Comparison of ENCODE assay signal across 8 cellular contexts in the genomic region with DNA sequence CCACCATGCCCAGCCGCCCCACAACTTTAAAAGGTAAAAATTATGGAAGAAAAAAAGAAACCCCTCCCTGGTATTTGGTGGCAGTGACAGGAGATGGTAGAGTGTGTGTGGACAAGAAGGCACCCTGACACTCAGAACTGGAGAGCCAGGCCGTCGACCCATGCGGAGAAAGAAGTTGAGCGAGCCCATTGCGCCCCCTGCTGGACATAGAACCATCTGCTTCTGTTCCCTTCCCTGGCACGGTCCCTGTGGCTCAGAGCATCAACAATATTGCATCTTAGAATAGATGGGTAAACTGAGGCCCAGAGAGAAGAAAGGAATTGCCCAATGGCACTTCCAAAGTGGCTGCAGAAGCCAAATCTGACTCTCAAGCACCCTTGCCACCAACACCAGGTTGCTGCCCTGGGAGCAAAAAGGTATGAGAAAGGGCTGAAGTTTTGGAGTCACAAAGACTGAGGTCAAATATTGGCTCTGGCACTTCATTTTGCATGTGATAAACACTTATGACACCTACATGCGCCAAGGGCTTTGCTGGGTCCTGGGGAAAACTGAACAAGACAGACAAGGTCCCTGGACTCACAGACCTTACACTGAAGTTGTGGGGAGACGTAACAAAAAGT. TPM values are rescaled to one million over a fixed set of nuclear protein-coding genes. Genes with fewer than 3 reads are reported as not detected.
A peak's percentile ranks its signal among the peaks of the same experiment; 100 is the strongest.
DNase-seq lines count a peak whose midpoint lies in the region; ATAC-seq, FAIRE-seq and TF ChIP-seq lines count a peak whose summit lies in the region.

No MANE protein-coding gene starts in this region.

- H3K27ac Mint-ChIP-seq in activated T-cell treated with anti-CD3 and anti-CD28 coated beads, Interleukin-2, amount 50 U/mL, for 72 hours = no peak overlapping the region

- ATAC-seq in activated T-cell treated with anti-CD3 and anti-CD28 coated beads, Interleukin-2, amount 50 U/mL, for 72 hours (replicated peaks in 1 of 2) = peak; percentile 73 to 80
- ATAC-seq in GM18505 (IDR thresholded peaks at IDR 0.05; ENCODE audit: unreplicated experiment) = no peak

- H3K36me3 Mint-ChIP-seq in activated T-cell treated with anti-CD3 and anti-CD28 coated beads, Interleukin-2, amount 50 U/mL, for 72 hours (ENCODE audit: insufficient read depth in 2 of 2) = peaks cover 0 to 11% of the 10 kb centered on the region in 2 donors

- 31% methylated on average over 9 of the region's 9 CpGs for WGBS in suprapubic skin

- H3K4me3 ChIP-seq in fibroblast of the aortic adventitia (ENCODE audit: low read depth, low read length) (no peak overlapping the region), suprapubic skin (no peak overlapping the region)

- DNase-seq in COR-L47 (lab: John Stamatoyannopoulos, UW) (peak; percentile 79), KG1 (lab: John Stamatoyannopoulos, UW) (peak; percentile 24), RCC 7860 (ENCODE audit: low spot score) (peak; percentile 15), fibroblast of the aortic adventitia (ENCODE audit: low read depth) (peak; percentile 79), nucleus accumbens (lab: John Stamatoyannopoulos, UW) (peak in 45 of 56 donors; percentile 6 to 90 (median 45)), suprapubic skin (ENCODE audit: low spot score in 2 of 2) (peak in 1 of 2 donors; percentile 89)
- DNase-seq in activated T-cell treated with anti-CD3 and anti-CD28 coated beads, Interleukin-2, amount 50 U/mL, for 72 hours = peak; percentile 80 to 81

- peaks cover 6% of the 10 kb centered on the region for H3K4me1 Mint-ChIP-seq in activated T-cell treated with anti-CD3 and anti-CD28 coated beads, Interleukin-2, amount 50 U/mL, for 72 hours (ENCODE audit: low read depth)

- H3K36me3 ChIP-seq in suprapubic skin = peaks cover 22% of the 10 kb centered on the region

- no peaks in the 10 kb centered on the region for H3K9me3 ChIP-seq in suprapubic skin

- H3K27me3 ChIP-seq in suprapubic skin = no peaks in the 10 kb centered on the region

- TF ChIP-seq CTCF in fibroblast of the aortic adventitia (IDR thresholded peaks at IDR 0.05; ENCODE audit: insufficient read depth, low read length) (peak; percentile 82), suprapubic skin (IDR thresholded peaks at IDR 0.05) (peak; percentile 44 to 70)

- no peaks in the 10 kb centered on the region for H3K27me3 Mint-ChIP-seq in activated T-cell treated with anti-CD3 and anti-CD28 coated beads, Interleukin-2, amount 50 U/mL, for 72 hours (ENCODE audit: low read depth)

- TF ChIP-seq POLR2A in suprapubic skin (IDR thresholded peaks at IDR 0.05) = no peak
- no peak for TF ChIP-seq POLR2A in GM18505 (IDR thresholded peaks at IDR 0.05; ENCODE audit: borderline replicate concordance, extremely low read depth, insufficient read depth, insufficient read length)

- no peak for TF ChIP-seq EP300 in suprapubic skin (IDR thresholded peaks at IDR 0.05)

- H3K9me3 Mint-ChIP-seq in activated T-cell treated with anti-CD3 and anti-CD28 coated beads, Interleukin-2, amount 50 U/mL, for 72 hours = no peaks in the 10 kb centered on the region

- H3K4me3 Mint-ChIP-seq in activated T-cell treated with anti-CD3 and anti-CD28 coated beads, Interleukin-2, amount 50 U/mL, for 72 hours = no peak overlapping the region

- H3K4me1 ChIP-seq in suprapubic skin = no peaks in the 10 kb centered on the region

- no peak overlapping the region for H3K27ac ChIP-seq in suprapubic skin

- FAIRE-seq in RCC 7860 (lab: Jason Lieb, UNC) = no peak

RNA-seq across cellular contexts. Expression of a gene that starts 8.6 kb away (rescaled TPM):
- 10 to 100 TPM; 57.4 to 66.6 TPM for total RNA-seq in activated T-cell treated with anti-CD3 and anti-CD28 coated beads, Interleukin-2, amount 50 U/mL, for 72 hours
- 39.4 and 40.0 TPM in 2 replicates for total RNA-seq in fibroblast of the aortic adventitia (ENCODE audit: low replicate concordance)
- total RNA-seq in suprapubic skin = 10 to 100 TPM; 22.0 to 42.0 (median 28.0) TPM

RNA-seq across cellular contexts. Expression of a gene that starts 9.3 kb away (rescaled TPM):
- not detected for total RNA-seq in activated T-cell treated with anti-CD3 and anti-CD28 coated beads, Interleukin-2, amount 50 U/mL, for 72 hours
- 0.18 TPM in 1 of 2 replicates, not detected in the other for total RNA-seq in fibroblast of the aortic adventitia (ENCODE audit: low replicate concordance)
- not detected for total RNA-seq in suprapubic skin

RNA-seq across cellular contexts. Expression of a gene that starts 36.6 kb away (rescaled TPM):
- 1 to 10 TPM; 6.2 to 6.6 TPM for total RNA-seq in activated T-cell treated with anti-CD3 and anti-CD28 coated beads, Interleukin-2, amount 50 U/mL, for 72 hours
- total RNA-seq in fibroblast of the aortic adventitia (ENCODE audit: low replicate concordance) (9.0 and 10.8 TPM in 2 replicates), suprapubic skin (10 to 100 TPM; 19.0 to 23.4 (median 20.5) TPM)

RNA-seq across cellular contexts. Expression of a gene that starts 50.1 kb away (rescaled TPM):
- 10 to 100 TPM; 48.3 to 56.9 TPM for total RNA-seq in activated T-cell treated with anti-CD3 and anti-CD28 coated beads, Interleukin-2, amount 50 U/mL, for 72 hours
- total RNA-seq in fibroblast of the aortic adventitia (ENCODE audit: low replicate concordance) (19.0 and 31.7 TPM in 2 replicates), suprapubic skin (10 to 100 TPM; 12.2 to 23.0 (median 22.2) TPM)

RNA-seq across cellular contexts. Expression of a gene that starts 58.5 kb away (rescaled TPM):
- total RNA-seq in activated T-cell treated with anti-CD3 and anti-CD28 coated beads, Interleukin-2, amount 50 U/mL, for 72 hours = 1 to 10 TPM; 3.3 to 3.6 TPM
- 0.36 TPM in 1 of 2 replicates, not detected in the other for total RNA-seq in fibroblast of the aortic adventitia (ENCODE audit: low replicate concordance)
- total RNA-seq in suprapubic skin = 1 to 10 TPM; 2.2 to 4.7 (median 3.9) TPM
